In genomic region chr7:4010923-4011656, GRCh38 we compare ENCODE assay signal across 2 cellular contexts.
TF ChIP-seq lines count a peak whose summit lies in the region.

No MANE protein-coding gene starts in this region.

TF ChIP-seq in GM23338, 12 proteins besides CTCF, POLR2A, EP300 and RAD21 (continued from another document):
- TF ChIP-seq REST (IDR thresholded peaks at IDR 0.05; ENCODE audit: unreplicated experiment): no peak
- no peak for TF ChIP-seq ZNF114 (CRISPR knock-in tag; IDR thresholded peaks at IDR 0.05)
- no peak for TF ChIP-seq EZH2 (IDR thresholded peaks at IDR 0.05; ENCODE audit: low read depth, unreplicated experiment)
- no peak for TF ChIP-seq JUNB (IDR thresholded peaks at IDR 0.05; ENCODE audit: unreplicated experiment)

TF ChIP-seq in WTC11, 78 proteins besides CTCF, POLR2A, EP300 and RAD21 (continued from another document):
- TF ChIP-seq ATF6 (CRISPR knock-in tag; IDR thresholded peaks at IDR 0.05): no peak
- TF ChIP-seq FOXJ3 (CRISPR knock-in tag; IDR thresholded peaks at IDR 0.05; ENCODE audit: borderline replicate concordance): no peak
- TF ChIP-seq ZNF263 (CRISPR knock-in tag; IDR thresholded peaks at IDR 0.05; ENCODE audit: low read depth): no peak
- no peak for TF ChIP-seq CREB1 (CRISPR knock-in tag; IDR thresholded peaks at IDR 0.05)
- no peak for TF ChIP-seq ESRRA (CRISPR knock-in tag; IDR thresholded peaks at IDR 0.05; ENCODE audit: borderline replicate concordance)
- no peak; the same call in 1 of the 2 replicates for TF ChIP-seq MAX (CRISPR knock-in tag; IDR thresholded peaks at IDR 0.05)
- TF ChIP-seq AFF4 (CRISPR knock-in tag; IDR thresholded peaks at IDR 0.05; ENCODE audit: borderline replicate concordance): no peak
- no peak for TF ChIP-seq IRF1 (CRISPR knock-in tag; IDR thresholded peaks at IDR 0.05)
- TF ChIP-seq ATF3 (CRISPR knock-in tag; conservative IDR thresholded peaks at IDR 0.05): no peak
